ENCODE assay signal across 1 cellular context in the genomic region with DNA sequence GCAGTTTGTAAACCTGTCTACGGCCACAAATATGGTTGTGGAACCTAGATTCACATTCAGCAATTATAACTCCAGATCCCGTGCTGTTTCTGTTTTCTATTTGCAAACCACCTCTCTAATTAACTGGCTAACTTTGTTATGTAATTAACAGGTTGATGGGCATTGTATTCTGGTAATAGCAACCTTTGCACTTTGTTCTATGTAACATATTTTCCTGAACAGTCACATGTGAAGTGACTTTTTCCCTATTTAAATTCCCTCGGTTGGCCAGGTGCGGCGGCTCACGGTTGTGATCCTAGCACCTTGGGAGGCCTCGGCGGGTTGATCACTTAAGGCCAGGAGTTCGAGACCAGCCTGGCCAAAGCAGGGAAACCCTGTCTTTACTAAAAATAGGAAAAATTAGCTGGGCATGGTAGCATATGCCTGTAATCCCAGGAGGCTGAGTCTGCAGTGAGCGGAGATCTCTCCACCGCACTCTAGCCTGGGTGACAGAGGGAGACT.
TF ChIP-seq lines count a peak whose summit lies in the region.

No MANE protein-coding gene starts in this region.

TF ChIP-seq in liver, 16 proteins besides CTCF, POLR2A, EP300 and RAD21 (continued from another document):
- TF ChIP-seq, protein P1, sequence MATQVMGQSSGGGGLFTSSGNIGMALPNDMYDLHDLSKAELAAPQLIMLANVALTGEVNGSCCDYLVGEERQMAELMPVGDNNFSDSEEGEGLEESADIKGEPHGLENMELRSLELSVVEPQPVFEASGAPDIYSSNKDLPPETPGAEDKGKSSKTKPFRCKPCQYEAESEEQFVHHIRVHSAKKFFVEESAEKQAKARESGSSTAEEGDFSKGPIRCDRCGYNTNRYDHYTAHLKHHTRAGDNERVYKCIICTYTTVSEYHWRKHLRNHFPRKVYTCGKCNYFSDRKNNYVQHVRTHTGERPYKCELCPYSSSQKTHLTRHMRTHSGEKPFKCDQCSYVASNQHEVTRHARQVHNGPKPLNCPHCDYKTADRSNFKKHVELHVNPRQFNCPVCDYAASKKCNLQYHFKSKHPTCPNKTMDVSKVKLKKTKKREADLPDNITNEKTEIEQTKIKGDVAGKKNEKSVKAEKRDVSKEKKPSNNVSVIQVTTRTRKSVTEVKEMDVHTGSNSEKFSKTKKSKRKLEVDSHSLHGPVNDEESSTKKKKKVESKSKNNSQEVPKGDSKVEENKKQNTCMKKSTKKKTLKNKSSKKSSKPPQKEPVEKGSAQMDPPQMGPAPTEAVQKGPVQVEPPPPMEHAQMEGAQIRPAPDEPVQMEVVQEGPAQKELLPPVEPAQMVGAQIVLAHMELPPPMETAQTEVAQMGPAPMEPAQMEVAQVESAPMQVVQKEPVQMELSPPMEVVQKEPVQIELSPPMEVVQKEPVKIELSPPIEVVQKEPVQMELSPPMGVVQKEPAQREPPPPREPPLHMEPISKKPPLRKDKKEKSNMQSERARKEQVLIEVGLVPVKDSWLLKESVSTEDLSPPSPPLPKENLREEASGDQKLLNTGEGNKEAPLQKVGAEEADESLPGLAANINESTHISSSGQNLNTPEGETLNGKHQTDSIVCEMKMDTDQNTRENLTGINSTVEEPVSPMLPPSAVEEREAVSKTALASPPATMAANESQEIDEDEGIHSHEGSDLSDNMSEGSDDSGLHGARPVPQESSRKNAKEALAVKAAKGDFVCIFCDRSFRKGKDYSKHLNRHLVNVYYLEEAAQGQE (IDR thresholded peaks at IDR 0.05): peak; percentile 63
- TF ChIP-seq RXRA (IDR thresholded peaks at IDR 0.05) (peak; percentile 88 to 94), FOXA1 (IDR thresholded peaks at IDR 0.05) (peak; percentile 20)
